8 cellular contexts compared by ENCODE assay signal in the genomic region with DNA sequence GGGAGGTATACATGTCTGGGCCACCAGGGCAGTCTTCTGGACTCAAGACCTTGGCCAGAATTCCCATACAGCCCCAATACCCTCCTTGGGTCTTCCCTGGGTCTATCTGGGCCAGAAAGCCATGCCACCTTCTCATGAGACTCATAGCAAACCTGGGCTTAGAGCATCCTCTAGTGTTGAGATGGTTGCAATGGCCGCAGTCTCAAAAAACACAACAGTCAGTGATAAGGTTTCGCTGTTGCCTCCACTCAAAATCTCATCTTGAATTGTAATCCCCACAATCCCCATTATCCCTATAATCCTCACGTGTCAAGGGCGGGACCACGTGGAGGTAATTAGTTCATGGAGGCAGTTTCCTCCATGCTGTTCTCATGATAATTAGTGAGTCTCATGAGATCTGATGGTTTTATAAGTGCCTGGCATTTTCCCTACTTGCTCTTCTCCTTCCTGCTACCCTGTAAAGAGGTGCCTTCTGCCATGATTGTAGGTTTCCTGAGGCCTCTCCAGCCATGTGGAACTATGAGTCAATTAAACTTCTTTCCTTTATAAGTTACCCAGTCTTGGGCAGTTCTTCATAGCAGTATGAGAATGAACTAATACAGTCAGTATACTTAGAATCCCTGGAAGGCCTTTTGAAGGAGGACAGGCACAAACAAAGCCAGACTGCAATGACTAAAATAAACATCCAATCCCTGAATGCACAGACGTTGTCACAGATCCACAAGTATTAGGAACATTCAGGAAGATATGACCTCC.
A peak's percentile ranks its signal among the peaks of the same experiment; 100 is the strongest.
DNase-seq lines count a peak whose midpoint lies in the region; ATAC-seq and TF ChIP-seq lines count a peak whose summit lies in the region.

No MANE protein-coding gene starts in this region.

- H3K23ac ChIP-seq in mesenchymal stem cell (ENCODE audit: low read length in 2 of 2) = no peak overlapping the region

- no peak overlapping the region for H3K14ac ChIP-seq in mesenchymal stem cell (ENCODE audit: low read length in 2 of 2)

- H2BK5ac ChIP-seq in mesenchymal stem cell (ENCODE audit: low read depth, low read length, poor library complexity, severe bottlenecking) = no peak overlapping the region

- no peak overlapping the region for H3K18ac ChIP-seq in mesenchymal stem cell (ENCODE audit: low read depth in 1 of 2, low read length in 2 of 2)

- ATAC-seq in HG02759 (IDR thresholded peaks at IDR 0.05; ENCODE audit: unreplicated experiment) = peak; percentile 66

- H3K4me3 ChIP-seq in GM06990 (replicated peaks; ENCODE audit: low read depth, low read length) (no peak overlapping the region), dorsolateral prefrontal cortex (no peak overlapping the region), mesenchymal stem cell (ENCODE audit: insufficient read depth in 1 of 2, low read depth in 1 of 2, low read length in 2 of 2) (no peak overlapping the region), spleen (no peak overlapping the region)

- H3K4me1 ChIP-seq in mesenchymal stem cell (ENCODE audit: control insufficient read depth, insufficient read depth, low read depth, low read length) (peaks cover 13% of the 10 kb centered on the region), spleen (no peaks in the 10 kb centered on the region)

- DNase-seq in AG09319 (ENCODE audit: extremely low read depth, low read depth) = no peak
- no peak for DNase-seq in GM06990 (ENCODE audit: extremely low read depth, insufficient read length)
- peak; percentile 58 for DNase-seq in NCI-H748 (lab: John Stamatoyannopoulos, UW; ENCODE audit: unreplicated experiment)
- no peak for DNase-seq in dorsolateral prefrontal cortex
- DNase-seq in mesenchymal stem cell = peak; percentile 53
- DNase-seq in 8988T = no peak
- no peak for DNase-seq in spleen

- H2BK120ac ChIP-seq in mesenchymal stem cell (ENCODE audit: low read depth, low read length) = no peak overlapping the region

- H3K27ac ChIP-seq in dorsolateral prefrontal cortex (no peak overlapping the region), mesenchymal stem cell (ENCODE audit: low read length, poor library complexity, severe bottlenecking) (peak overlapping the region; percentile 57), spleen (no peak overlapping the region)

- no peak overlapping the region for H4K91ac ChIP-seq in mesenchymal stem cell (ENCODE audit: low read length)

- no CpG with 5 or more reads among the region's 6 CpGs for whole genome bisulfite sequencing in mesenchymal stem cell
- 58 to 67% (median 63%) methylated on average over 6 of the region's 6 CpGs for WGBS in spleen, 5 donors

- H4K8ac ChIP-seq in mesenchymal stem cell (ENCODE audit: low read length) = no peak overlapping the region

- no peak for TF ChIP-seq POLR2A in spleen (IDR thresholded peaks at IDR 0.05)

- no peak overlapping the region for H2BK12ac ChIP-seq in mesenchymal stem cell (ENCODE audit: low read length in 2 of 2)

- H2AFZ ChIP-seq in mesenchymal stem cell (ENCODE audit: low read depth, low read length) = no peak overlapping the region

- intact Hi-C loops in dorsolateral prefrontal cortex (cut with DNase I) = loop anchor here in 1 of 2 donors (5.0 kb wide), 2 partner anchors 51 to 356 kb away; no protein-coding TSS in a partner anchor
- intact Hi-C loops in spleen (cut with DNase I; ENCODE audit: low total_unique reads) = no loop called here

- H3K79me1 ChIP-seq in mesenchymal stem cell (replicated peaks; ENCODE audit: low read length, poor library complexity, severe bottlenecking) = no peaks in the 10 kb centered on the region

- no peak overlapping the region for H2BK15ac ChIP-seq in mesenchymal stem cell (ENCODE audit: low read depth, poor library complexity, severe bottlenecking)

- H3K4me2 ChIP-seq in mesenchymal stem cell (ENCODE audit: low read length, poor library complexity, severe bottlenecking) = no peak overlapping the region

- TF ChIP-seq CTCF in AG09319 (IDR thresholded peaks at IDR 0.05; ENCODE audit: low read depth, low read length) (peak; percentile 42), GM06990 (IDR thresholded peaks at IDR 0.05; ENCODE audit: insufficient read depth, low read length, poor library complexity, severe bottlenecking) (peak; percentile 92), dorsolateral prefrontal cortex (IDR thresholded peaks at IDR 0.05 in 54 of 56, conservative IDR thresholded peaks at IDR 0.05 in 2 of 56; ENCODE audit: low read depth in 1 of 56, partially characterized antibody in 56 of 56) (peak in 54 of 56 donors; percentile 22 to 82 (median 57)), spleen (IDR thresholded peaks at IDR 0.05 in 8 of 11, conservative IDR thresholded peaks at IDR 0.05 in 3 of 11) (peak in 4 of 11 experiments; percentile 17 to 37 (median 30))

- no peak overlapping the region for H3K4ac ChIP-seq in mesenchymal stem cell (ENCODE audit: low read depth in 1 of 2, low read length in 2 of 2)

- H3K36me3 ChIP-seq in GM06990 (ENCODE audit: control insufficient read depth, insufficient read depth, low read length) (no peaks in the 10 kb centered on the region), mesenchymal stem cell (ENCODE audit: control insufficient read depth in 1 of 2, insufficient read depth in 2 of 2, low read depth in 1 of 2, low read length in 2 of 2) (no peaks in the 10 kb centered on the region), spleen (no peaks in the 10 kb centered on the region)

- no peak overlapping the region for H3K9ac ChIP-seq in mesenchymal stem cell (ENCODE audit: low read length)

- no peaks in the 10 kb centered on the region for H3K27me3 ChIP-seq in GM06990 (replicated peaks; ENCODE audit: control insufficient read depth, insufficient read depth, low read length)
- H3K27me3 ChIP-seq in dorsolateral prefrontal cortex = no peaks in the 10 kb centered on the region
- no peaks in the 10 kb centered on the region for H3K27me3 ChIP-seq in mesenchymal stem cell (ENCODE audit: control insufficient read depth in 1 of 2, insufficient read depth in 1 of 2, low read length in 2 of 2)
- no peaks in the 10 kb centered on the region for H3K27me3 ChIP-seq in spleen (replicated peaks in 1 of 7)

- H2AK5ac ChIP-seq in mesenchymal stem cell (ENCODE audit: low read length, severe bottlenecking) = no peak overlapping the region

- peaks cover 9% of the 10 kb centered on the region for H3K9me3 ChIP-seq in mesenchymal stem cell (ENCODE audit: control insufficient read depth, low read length)
- H3K9me3 ChIP-seq in spleen = peaks cover 0 to 11% (median 6%) of the 10 kb centered on the region in 8 donors

Comparison
In these comparisons a context has a peak if more than half of its experiments do, and no peak if none do; other contexts are left out.
1. DNase-seq: peak in NCI-H748 (single experiment) and mesenchymal stem cell (single experiment); none in AG09319 (single experiment), GM06990 (single experiment), dorsolateral prefrontal cortex (0 of 10), 8988T (single experiment) and spleen (single experiment).